In genomic region chr5:36150676-36151433, GRCh38 we compare ENCODE assay signal across 8 cellular contexts. TPM values are rescaled to one million over a fixed set of nuclear protein-coding genes. Genes with fewer than 3 reads are reported as not detected.
DNase-seq lines count a peak whose midpoint lies in the region; ATAC-seq and TF ChIP-seq lines count a peak whose summit lies in the region.

No MANE protein-coding gene starts in this region.

- ATAC-seq in upper lobe of left lung (ENCODE audit: low FRiP score in 2 of 2): peak; percentile 47 to 54

- peaks cover 37% of the 10 kb centered on the region for H3K79me2 ChIP-seq in OCI-LY3 (ENCODE audit: low read length)

- DNase-seq in AG10803 (ENCODE audit: low read depth) (peak; percentile 45), GM19238 (ENCODE audit: insufficient read length, low spot score) (peak; percentile 3), HS-5 (ENCODE audit: low read depth) (peak; percentile 38), fibroblast of the aortic adventitia (ENCODE audit: low read depth) (peak; percentile 40), upper lobe of left lung (peak; percentile 7 to 42)
- peak; percentile 10 for DNase-seq in activated T-helper 9 cell treated with anti-CD3 and anti-CD28 coated beads, Interleukin-2, amount 50 U/mL, for 16 hours (ENCODE audit: low read depth)

- peak overlapping the region; percentile 82 for H3K9ac ChIP-seq in OCI-LY3 (ENCODE audit: low read length)

- H4K20me1 ChIP-seq in OCI-LY3 (ENCODE audit: insufficient read depth, low read length): no peaks in the 10 kb centered on the region

- TF ChIP-seq CTCF in AG10803 (conservative IDR thresholded peaks at IDR 0.05; ENCODE audit: low read length) (no peak), OCI-LY3 (IDR thresholded peaks at IDR 0.05; ENCODE audit: low read depth, low read length) (no peak), fibroblast of the aortic adventitia (IDR thresholded peaks at IDR 0.05; ENCODE audit: insufficient read depth, low read length) (no peak), upper lobe of left lung (IDR thresholded peaks at IDR 0.05) (no peak)

- H3K4me3 ChIP-seq in AG10803 (ENCODE audit: low read length) (peak overlapping the region; percentile 87), OCI-LY3 (ENCODE audit: low read length) (peak overlapping the region; percentile 97), fibroblast of the aortic adventitia (ENCODE audit: low read depth, low read length) (peak overlapping the region; percentile 88), neuron (ENCODE audit: low read length) (peak overlapping the region; percentile 90), upper lobe of left lung (peak overlapping the region; percentile 78 to 95 (median 87))

- H3K27ac ChIP-seq in OCI-LY3 (ENCODE audit: low read length) (no peak overlapping the region), upper lobe of left lung (peak overlapping the region; percentile 79 to 92 (median 82))

- peak overlapping the region; percentile 88 for H3K4me2 ChIP-seq in OCI-LY3 (ENCODE audit: low read length)

- no peak for TF ChIP-seq EP300 in upper lobe of left lung (IDR thresholded peaks at IDR 0.05)

- 2 to 5% methylated on average over 22 to 23 of the region's 23 CpGs for WGBS in upper lobe of left lung, 2 donors

- no peaks in the 10 kb centered on the region for H3K27me3 ChIP-seq in OCI-LY3 (ENCODE audit: low read depth, low read length)
- no peaks in the 10 kb centered on the region for H3K27me3 ChIP-seq in neuron (ENCODE audit: insufficient read depth, low read length)
- no peaks in the 10 kb centered on the region for H3K27me3 ChIP-seq in upper lobe of left lung

- H2AFZ ChIP-seq in OCI-LY3 (ENCODE audit: low read depth, low read length): peak overlapping the region; percentile 89
- peak overlapping the region; percentile 100 for H2AFZ ChIP-seq in neuron (ENCODE audit: low read depth, low read length)

- H3K36me3 ChIP-seq in OCI-LY3 (replicated peaks; ENCODE audit: low read depth, low read length) (peaks cover 6% of the 10 kb centered on the region), neuron (ENCODE audit: insufficient read depth, low read length) (peaks cover 24% of the 10 kb centered on the region), upper lobe of left lung (peaks cover 0 to 10% (median 3%) of the 10 kb centered on the region in 4 donors)

- no peak for TF ChIP-seq POLR2A in upper lobe of left lung (IDR thresholded peaks at IDR 0.05)

- H3K9me3 ChIP-seq in OCI-LY3 (ENCODE audit: insufficient read depth, low read length) (no peaks in the 10 kb centered on the region), neuron (ENCODE audit: low read length) (no peaks in the 10 kb centered on the region), upper lobe of left lung (no peaks in the 10 kb centered on the region)

- H3K4me1 ChIP-seq in OCI-LY3 (ENCODE audit: low read length) (peaks cover 8% of the 10 kb centered on the region; the same call in 1 of the 2 replicates), neuron (ENCODE audit: insufficient read depth, low read length) (peaks cover 23% of the 10 kb centered on the region), upper lobe of left lung (peaks cover 25 to 45% (median 29%) of the 10 kb centered on the region in 4 donors)

RNA-seq across cellular contexts. Expression of gene LMBRD2, which starts 0.8 kb away (rescaled TPM):
- total RNA-seq in fibroblast of the aortic adventitia (ENCODE audit: low replicate concordance): 17.6 and 22.1 TPM in 2 replicates
- total RNA-seq in upper lobe of left lung: 10 to 100 TPM in 2 of 6 donors, 1 to 10 TPM in 4; 3.8 to 27.0 (median 8.8) TPM

RNA-seq across cellular contexts. Expression of gene SKP2, which starts 1.1 kb away (rescaled TPM):
- total RNA-seq in fibroblast of the aortic adventitia (ENCODE audit: low replicate concordance): 31.5 and 36.3 TPM in 2 replicates
- total RNA-seq in upper lobe of left lung: 10 to 100 TPM in 5 of 6 donors, 1 to 10 TPM in 1; 7.7 to 16.8 (median 14.4) TPM
